Comparison of ENCODE assay signal across 22 cellular contexts in genomic region chr9:3386753-3387152, GRCh38.
DNase-seq lines count a peak whose midpoint lies in the region; ATAC-seq, FAIRE-seq and TF ChIP-seq lines count a peak whose summit lies in the region.
"Had no signal": no experiment of that assay in that cellular context is flagged by ENCODE, and none has a peak within 500 bp of the region (broad histone marks: within the 10 kb centered on the region; RNA-seq: fewer than 3 reads in every experiment).

No MANE protein-coding gene starts in this region.

- H3K9me3 ChIP-seq in astrocyte (ENCODE audit: insufficient read depth, low read depth, low read length), result no peaks in the 10 kb centered on the region
- H3K9me3 ChIP-seq: left ventricle myocardium inferior, prostate gland, testis had no signal

- no peak for TF ChIP-seq CTCF in NB4 (IDR thresholded peaks at IDR 0.05; ENCODE audit: low read depth, low read length)
- no peak for TF ChIP-seq CTCF in astrocyte (IDR thresholded peaks at IDR 0.05; ENCODE audit: insufficient read depth, low read depth, low read length)

- no peak overlapping the region for H2AFZ ChIP-seq in astrocyte (ENCODE audit: low read depth, low read length)
- H2AFZ ChIP-seq: PC-9 had no signal

- peaks cover 73% of the 10 kb centered on the region for H3K4me1 Mint-ChIP-seq in activated naive CD4-positive, alpha-beta T cell treated with anti-CD3 and anti-CD28 coated beads, Interleukin-2, amount 50 U/mL, for 24 hours
- H3K4me1 Mint-ChIP-seq in astrocyte (ENCODE audit: low read depth, unreplicated experiment), result no peaks in the 10 kb centered on the region

- H3K4me3 Mint-ChIP-seq in activated naive CD4-positive, alpha-beta T cell treated with anti-CD3 and anti-CD28 coated beads, Interleukin-2, amount 50 U/mL, for 24 hours, result peak overlapping the region; percentile 73
- H3K4me3 Mint-ChIP-seq in astrocyte (ENCODE audit: unreplicated experiment), result no peak overlapping the region
- H3K4me3 Mint-ChIP-seq: stimulated activated memory B cell treated with anti-CD40 and anti-IgM and Interleukin-4, amounts not matched to agents 10 μg/mL and 1 μg/mL and 100 μg/mL, for 72 hours had no signal

- H3K36me3 Mint-ChIP-seq in activated naive CD4-positive, alpha-beta T cell treated with anti-CD3 and anti-CD28 coated beads, Interleukin-2, amount 50 U/mL, for 24 hours, result peaks cover 47% of the 10 kb centered on the region
- H3K36me3 Mint-ChIP-seq in astrocyte (ENCODE audit: low read depth, unreplicated experiment), result peaks cover 8% of the 10 kb centered on the region

- H3K27ac ChIP-seq in astrocyte (ENCODE audit: low read depth, low read length), result no peak overlapping the region
- H3K27ac ChIP-seq: KMS-11, left ventricle myocardium inferior, PC-9, prostate gland, testis, VCaP had no signal

- no peak for FAIRE-seq in astrocyte (lab: Jason Lieb, UNC)

- no peaks in the 10 kb centered on the region for H3K79me2 ChIP-seq in astrocyte (ENCODE audit: insufficient read depth, low read length)

- no peaks in the 10 kb centered on the region for H4K20me1 ChIP-seq in astrocyte (ENCODE audit: insufficient read depth, low read length)

- no peak for DNase-seq in activated naive CD4-positive, alpha-beta T cell (lab: John Stamatoyannopoulos, UW)
- DNase-seq in NB4 (ENCODE audit: low read depth), result peak; percentile 18
- peak; percentile 6 for DNase-seq in astrocyte (ENCODE audit: low read depth)
- DNase-seq in iris pigment epithelial cell (ENCODE audit: low read depth), result peak; percentile 15
- DNase-seq in KG1 (lab: John Stamatoyannopoulos, UW), result no peak
- DNase-seq: C1 segment of cervical spinal cord; islet precursor cell; left ventricle myocardium inferior; NCI-H1694 treated with DMSO at 0.1 percent for 48 hours; NCI-H2171; NCI-H510A treated with DMSO at 0.1 percent for 48 hours; PC-9; Right ventricle myocardium superior; stimulated activated CD4-positive, alpha-beta T cell treated with anti-CD3 and anti-CD28 coated beads, Interleukin-4, amount 100 ng/mL, for 4 hours; testis had no signal

- H3K4me3 ChIP-seq in NB4 (ENCODE audit: low read depth, low read length), result no peak overlapping the region
- H3K4me3 ChIP-seq in astrocyte (ENCODE audit: insufficient read depth, low read depth, low read length), result no peak overlapping the region
- H3K4me3 ChIP-seq: left ventricle myocardium inferior, PC-9, prostate gland, testis had no signal

- H3K36me3 ChIP-seq in astrocyte (ENCODE audit: insufficient read depth, low read length), result no peaks in the 10 kb centered on the region
- H3K36me3 ChIP-seq: prostate gland had no signal

- H3K27ac Mint-ChIP-seq in activated naive CD4-positive, alpha-beta T cell treated with anti-CD3 and anti-CD28 coated beads, Interleukin-2, amount 50 U/mL, for 24 hours, result peak overlapping the region; percentile 84
- no peak overlapping the region for H3K27ac Mint-ChIP-seq in astrocyte (ENCODE audit: unreplicated experiment)
- H3K27ac Mint-ChIP-seq: stimulated activated memory B cell treated with anti-CD40 and anti-IgM and Interleukin-4, amounts not matched to agents 10 μg/mL and 1 μg/mL and 100 μg/mL, for 72 hours had no signal

- peaks cover 13% of the 10 kb centered on the region for H3K9me3 Mint-ChIP-seq in activated naive CD4-positive, alpha-beta T cell treated with anti-CD3 and anti-CD28 coated beads, Interleukin-2, amount 50 U/mL, for 24 hours
- H3K9me3 Mint-ChIP-seq in astrocyte (ENCODE audit: unreplicated experiment), result no peaks in the 10 kb centered on the region

- no peaks in the 10 kb centered on the region for H3K27me3 ChIP-seq in astrocyte (ENCODE audit: insufficient read depth, low read length)
- H3K27me3 ChIP-seq: testis had no signal

- no peak for ATAC-seq in GM18861 (IDR thresholded peaks at IDR 0.05; ENCODE audit: unreplicated experiment)
- no peak for ATAC-seq in GM18858 (IDR thresholded peaks at IDR 0.05; ENCODE audit: unreplicated experiment)
- ATAC-seq: stimulated activated memory B cell treated with anti-CD40 and anti-IgM and Interleukin-4, amounts not matched to agents 10 μg/mL and 1 μg/mL and 100 μg/mL, for 72 hours had no signal

- H3K27me3 Mint-ChIP-seq in activated naive CD4-positive, alpha-beta T cell treated with anti-CD3 and anti-CD28 coated beads, Interleukin-2, amount 50 U/mL, for 24 hours, result no peaks in the 10 kb centered on the region
- H3K27me3 Mint-ChIP-seq in astrocyte (ENCODE audit: low read depth, unreplicated experiment), result no peaks in the 10 kb centered on the region
- H3K27me3 Mint-ChIP-seq: stimulated activated memory B cell treated with anti-CD40 and anti-IgM and Interleukin-4, amounts not matched to agents 10 μg/mL and 1 μg/mL and 100 μg/mL, for 72 hours had no signal

- H3K9ac ChIP-seq in astrocyte (ENCODE audit: low read length), result no peak overlapping the region
- H3K9ac ChIP-seq: KMS-11 had no signal

- TF ChIP-seq POLR2A in NB4 (IDR thresholded peaks at IDR 0.05; ENCODE audit: extremely low read depth, insufficient read length), result no peak

- H3K4me1 ChIP-seq in astrocyte (ENCODE audit: insufficient read depth, low read length), result no peaks in the 10 kb centered on the region
- H3K4me1 ChIP-seq: left ventricle myocardium inferior, prostate gland, testis had no signal

- H3K4me2 ChIP-seq in astrocyte (ENCODE audit: low read length), result no peak overlapping the region
- H3K4me2 ChIP-seq: KMS-11, PC-9 had no signal

Comparison
In these comparisons a context has a peak if more than half of its experiments do, and no peak if none do; other contexts are left out.
1. DNase-seq: peak in NB4 (single experiment), astrocyte (single experiment) and iris pigment epithelial cell (single experiment); none in activated naive CD4-positive, alpha-beta T cell (0 of 4) and KG1 (single experiment).